2 cellular contexts compared by ENCODE assay signal in the genomic region with DNA sequence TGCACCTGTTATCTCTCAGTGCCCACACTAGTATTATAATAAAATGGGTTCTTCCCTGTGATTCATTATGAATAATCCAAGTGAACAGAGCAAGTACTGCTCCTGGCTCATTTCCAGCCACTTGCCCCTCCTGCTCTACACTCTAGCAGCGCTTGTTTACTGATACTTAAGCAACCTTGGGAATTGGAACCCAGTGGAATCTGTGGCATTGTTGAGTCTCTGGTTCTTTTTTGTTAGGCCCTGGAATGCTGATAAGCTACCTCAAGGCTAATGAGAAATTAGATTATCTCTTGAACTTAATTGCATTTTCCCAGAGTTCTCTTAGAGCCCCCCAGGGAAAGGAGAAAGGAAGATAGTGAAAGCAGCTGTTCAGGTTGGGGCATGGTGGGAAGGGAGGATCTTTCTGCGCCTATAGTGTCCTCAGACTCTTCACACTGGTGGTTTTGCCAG.
TF ChIP-seq lines count a peak whose summit lies in the region.

No MANE protein-coding gene starts in this region.

TF ChIP-seq in HEK293, 187 proteins besides CTCF, POLR2A, EP300 and RAD21 (continued from another document and continues in another):
- TF ChIP-seq ZNF660 (tag by site-specific recombination; IDR thresholded peaks at IDR 0.05) (0 out of 2 replicates have a peak, but pooled peaks have one; percentile 52), ZNF324 (tag by site-specific recombination; IDR thresholded peaks at IDR 0.05) (no peak), SP2 (tag by site-specific recombination; IDR thresholded peaks at IDR 0.05) (no peak), ZXDB (tag by site-specific recombination; IDR thresholded peaks at IDR 0.05) (0 out of 2 replicates have a peak, but pooled peaks have one; percentile 11), IKZF3 (tag by site-specific recombination; IDR thresholded peaks at IDR 0.05) (no peak), ZBTB21 (tag by site-specific recombination; IDR thresholded peaks at IDR 0.05) (no peak), SCRT1 (tag by site-specific recombination; IDR thresholded peaks at IDR 0.05; ENCODE audit: borderline replicate concordance) (peak; percentile 6; the same call in 1 of the 2 replicates), PRDM1 (tag by site-specific recombination; IDR thresholded peaks at IDR 0.05) (0 out of 2 replicates have a peak, but pooled peaks have one; percentile 5), ZNF624 (tag by site-specific recombination; IDR thresholded peaks at IDR 0.05) (no peak), ZBTB44 (tag by site-specific recombination; IDR thresholded peaks at IDR 0.05) (0 out of 2 replicates have a peak, but pooled peaks have one; percentile 9), PRDM6 (tag by site-specific recombination; IDR thresholded peaks at IDR 0.05) (0 out of 2 replicates have a peak, but pooled peaks have one; percentile 41)
- TF ChIP-seq, protein P1, sequence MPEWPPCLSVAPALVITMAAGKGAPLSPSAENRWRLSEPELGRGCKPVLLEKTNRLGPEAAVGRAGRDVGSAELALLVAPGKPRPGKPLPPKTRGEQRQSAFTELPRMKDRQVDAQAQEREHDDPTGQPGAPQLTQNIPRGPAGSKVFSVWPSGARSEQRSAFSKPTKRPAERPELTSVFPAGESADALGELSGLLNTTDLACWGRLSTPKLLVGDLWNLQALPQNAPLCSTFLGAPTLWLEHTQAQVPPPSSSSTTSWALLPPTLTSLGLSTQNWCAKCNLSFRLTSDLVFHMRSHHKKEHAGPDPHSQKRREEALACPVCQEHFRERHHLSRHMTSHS (tag by site-specific recombination; IDR thresholded peaks at IDR 0.05) = no peak
- TF ChIP-seq, protein P2, sequence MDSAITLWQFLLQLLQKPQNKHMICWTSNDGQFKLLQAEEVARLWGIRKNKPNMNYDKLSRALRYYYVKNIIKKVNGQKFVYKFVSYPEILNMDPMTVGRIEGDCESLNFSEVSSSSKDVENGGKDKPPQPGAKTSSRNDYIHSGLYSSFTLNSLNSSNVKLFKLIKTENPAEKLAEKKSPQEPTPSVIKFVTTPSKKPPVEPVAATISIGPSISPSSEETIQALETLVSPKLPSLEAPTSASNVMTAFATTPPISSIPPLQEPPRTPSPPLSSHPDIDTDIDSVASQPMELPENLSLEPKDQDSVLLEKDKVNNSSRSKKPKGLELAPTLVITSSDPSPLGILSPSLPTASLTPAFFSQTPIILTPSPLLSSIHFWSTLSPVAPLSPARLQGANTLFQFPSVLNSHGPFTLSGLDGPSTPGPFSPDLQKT (IDR thresholded peaks at IDR 0.05; ENCODE audit: borderline replicate concordance, low read depth, low read length) = no peak
- TF ChIP-seq, protein P3, sequence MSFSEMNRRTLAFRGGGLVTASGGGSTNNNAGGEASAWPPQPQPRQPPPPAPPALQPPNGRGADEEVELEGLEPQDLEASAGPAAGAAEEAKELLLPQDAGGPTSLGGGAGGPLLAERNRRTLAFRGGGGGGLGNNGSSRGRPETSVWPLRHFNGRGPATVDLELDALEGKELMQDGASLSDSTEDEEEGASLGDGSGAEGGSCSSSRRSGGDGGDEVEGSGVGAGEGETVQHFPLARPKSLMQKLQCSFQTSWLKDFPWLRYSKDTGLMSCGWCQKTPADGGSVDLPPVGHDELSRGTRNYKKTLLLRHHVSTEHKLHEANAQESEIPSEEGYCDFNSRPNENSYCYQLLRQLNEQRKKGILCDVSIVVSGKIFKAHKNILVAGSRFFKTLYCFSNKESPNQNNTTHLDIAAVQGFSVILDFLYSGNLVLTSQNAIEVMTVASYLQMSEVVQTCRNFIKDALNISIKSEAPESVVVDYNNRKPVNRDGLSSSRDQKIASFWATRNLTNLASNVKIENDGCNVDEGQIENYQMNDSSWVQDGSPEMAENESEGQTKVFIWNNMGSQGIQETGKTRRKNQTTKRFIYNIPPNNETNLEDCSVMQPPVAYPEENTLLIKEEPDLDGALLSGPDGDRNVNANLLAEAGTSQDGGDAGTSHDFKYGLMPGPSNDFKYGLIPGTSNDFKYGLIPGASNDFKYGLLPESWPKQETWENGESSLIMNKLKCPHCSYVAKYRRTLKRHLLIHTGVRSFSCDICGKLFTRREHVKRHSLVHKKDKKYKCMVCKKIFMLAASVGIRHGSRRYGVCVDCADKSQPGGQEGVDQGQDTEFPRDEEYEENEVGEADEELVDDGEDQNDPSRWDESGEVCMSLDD (tag by site-specific recombination; IDR thresholded peaks at IDR 0.05) = no peak
- TF ChIP-seq, protein P4, sequence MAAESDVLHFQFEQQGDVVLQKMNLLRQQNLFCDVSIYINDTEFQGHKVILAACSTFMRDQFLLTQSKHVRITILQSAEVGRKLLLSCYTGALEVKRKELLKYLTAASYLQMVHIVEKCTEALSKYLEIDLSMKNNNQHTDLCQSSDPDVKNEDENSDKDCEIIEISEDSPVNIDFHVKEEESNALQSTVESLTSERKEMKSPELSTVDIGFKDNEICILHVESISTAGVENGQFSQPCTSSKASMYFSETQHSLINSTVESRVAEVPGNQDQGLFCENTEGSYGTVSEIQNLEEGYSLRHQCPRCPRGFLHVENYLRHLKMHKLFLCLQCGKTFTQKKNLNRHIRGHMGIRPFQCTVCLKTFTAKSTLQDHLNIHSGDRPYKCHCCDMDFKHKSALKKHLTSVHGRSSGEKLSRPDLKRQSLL (tag by site-specific recombination; IDR thresholded peaks at IDR 0.05) = no peak

TF ChIP-seq in SK-N-SH, 30 proteins besides CTCF, POLR2A, EP300 and RAD21 (continued from another document):
- TF ChIP-seq, protein P5, sequence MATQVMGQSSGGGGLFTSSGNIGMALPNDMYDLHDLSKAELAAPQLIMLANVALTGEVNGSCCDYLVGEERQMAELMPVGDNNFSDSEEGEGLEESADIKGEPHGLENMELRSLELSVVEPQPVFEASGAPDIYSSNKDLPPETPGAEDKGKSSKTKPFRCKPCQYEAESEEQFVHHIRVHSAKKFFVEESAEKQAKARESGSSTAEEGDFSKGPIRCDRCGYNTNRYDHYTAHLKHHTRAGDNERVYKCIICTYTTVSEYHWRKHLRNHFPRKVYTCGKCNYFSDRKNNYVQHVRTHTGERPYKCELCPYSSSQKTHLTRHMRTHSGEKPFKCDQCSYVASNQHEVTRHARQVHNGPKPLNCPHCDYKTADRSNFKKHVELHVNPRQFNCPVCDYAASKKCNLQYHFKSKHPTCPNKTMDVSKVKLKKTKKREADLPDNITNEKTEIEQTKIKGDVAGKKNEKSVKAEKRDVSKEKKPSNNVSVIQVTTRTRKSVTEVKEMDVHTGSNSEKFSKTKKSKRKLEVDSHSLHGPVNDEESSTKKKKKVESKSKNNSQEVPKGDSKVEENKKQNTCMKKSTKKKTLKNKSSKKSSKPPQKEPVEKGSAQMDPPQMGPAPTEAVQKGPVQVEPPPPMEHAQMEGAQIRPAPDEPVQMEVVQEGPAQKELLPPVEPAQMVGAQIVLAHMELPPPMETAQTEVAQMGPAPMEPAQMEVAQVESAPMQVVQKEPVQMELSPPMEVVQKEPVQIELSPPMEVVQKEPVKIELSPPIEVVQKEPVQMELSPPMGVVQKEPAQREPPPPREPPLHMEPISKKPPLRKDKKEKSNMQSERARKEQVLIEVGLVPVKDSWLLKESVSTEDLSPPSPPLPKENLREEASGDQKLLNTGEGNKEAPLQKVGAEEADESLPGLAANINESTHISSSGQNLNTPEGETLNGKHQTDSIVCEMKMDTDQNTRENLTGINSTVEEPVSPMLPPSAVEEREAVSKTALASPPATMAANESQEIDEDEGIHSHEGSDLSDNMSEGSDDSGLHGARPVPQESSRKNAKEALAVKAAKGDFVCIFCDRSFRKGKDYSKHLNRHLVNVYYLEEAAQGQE (IDR thresholded peaks at IDR 0.05; ENCODE audit: low read depth, low read length) = no peak
- peak; percentile 81 for TF ChIP-seq GATA2 (CRISPR knock-in tag; IDR thresholded peaks at IDR 0.05)
- TF ChIP-seq FOSL2 (IDR thresholded peaks at IDR 0.05; ENCODE audit: borderline replicate concordance, low read depth) = peak; percentile 88
- no peak for TF ChIP-seq EZH2phosphoT487 (IDR thresholded peaks at IDR 0.05; ENCODE audit: borderline replicate concordance, low read depth)
- TF ChIP-seq RCOR1 (IDR thresholded peaks at IDR 0.05; ENCODE audit: low read length) = peak; percentile 94
- TF ChIP-seq GABPA (IDR thresholded peaks at IDR 0.05; ENCODE audit: low read depth) = no peak
- TF ChIP-seq, protein P6, sequence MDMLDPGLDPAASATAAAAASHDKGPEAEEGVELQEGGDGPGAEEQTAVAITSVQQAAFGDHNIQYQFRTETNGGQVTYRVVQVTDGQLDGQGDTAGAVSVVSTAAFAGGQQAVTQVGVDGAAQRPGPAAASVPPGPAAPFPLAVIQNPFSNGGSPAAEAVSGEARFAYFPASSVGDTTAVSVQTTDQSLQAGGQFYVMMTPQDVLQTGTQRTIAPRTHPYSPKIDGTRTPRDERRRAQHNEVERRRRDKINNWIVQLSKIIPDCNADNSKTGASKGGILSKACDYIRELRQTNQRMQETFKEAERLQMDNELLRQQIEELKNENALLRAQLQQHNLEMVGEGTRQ (IDR thresholded peaks at IDR 0.05; ENCODE audit: borderline replicate concordance, low read depth, low read length) = no peak
- TF ChIP-seq TAF1 (IDR thresholded peaks at IDR 0.05; ENCODE audit: borderline replicate concordance, low read depth, low read length) = no peak
- TF ChIP-seq MAX (IDR thresholded peaks at IDR 0.05; ENCODE audit: low read depth) = peak; percentile 32; the same call in 1 of the 2 replicates
- TF ChIP-seq YY1 (IDR thresholded peaks at IDR 0.05; ENCODE audit: low read depth) = no peak
- TF ChIP-seq NFIC (IDR thresholded peaks at IDR 0.05; ENCODE audit: borderline replicate concordance) = peak; percentile 89
- no peak for TF ChIP-seq SIN3A (IDR thresholded peaks at IDR 0.05; ENCODE audit: borderline replicate concordance, low read depth, low read length)
- TF ChIP-seq ELF1 (IDR thresholded peaks at IDR 0.05) = no peak
- TF ChIP-seq SMC3 (IDR thresholded peaks at IDR 0.05; ENCODE audit: low read depth, low read length) = no peak
- no peak for TF ChIP-seq NRF1 (IDR thresholded peaks at IDR 0.05; ENCODE audit: low read depth, low read length)
- peak; percentile 73 for TF ChIP-seq JUND (IDR thresholded peaks at IDR 0.05)
- TF ChIP-seq RFX5 (IDR thresholded peaks at IDR 0.05; ENCODE audit: low read length) = no peak
- TF ChIP-seq FOXM1 (IDR thresholded peaks at IDR 0.05; ENCODE audit: low read depth) = no peak
- TF ChIP-seq, protein P7, sequence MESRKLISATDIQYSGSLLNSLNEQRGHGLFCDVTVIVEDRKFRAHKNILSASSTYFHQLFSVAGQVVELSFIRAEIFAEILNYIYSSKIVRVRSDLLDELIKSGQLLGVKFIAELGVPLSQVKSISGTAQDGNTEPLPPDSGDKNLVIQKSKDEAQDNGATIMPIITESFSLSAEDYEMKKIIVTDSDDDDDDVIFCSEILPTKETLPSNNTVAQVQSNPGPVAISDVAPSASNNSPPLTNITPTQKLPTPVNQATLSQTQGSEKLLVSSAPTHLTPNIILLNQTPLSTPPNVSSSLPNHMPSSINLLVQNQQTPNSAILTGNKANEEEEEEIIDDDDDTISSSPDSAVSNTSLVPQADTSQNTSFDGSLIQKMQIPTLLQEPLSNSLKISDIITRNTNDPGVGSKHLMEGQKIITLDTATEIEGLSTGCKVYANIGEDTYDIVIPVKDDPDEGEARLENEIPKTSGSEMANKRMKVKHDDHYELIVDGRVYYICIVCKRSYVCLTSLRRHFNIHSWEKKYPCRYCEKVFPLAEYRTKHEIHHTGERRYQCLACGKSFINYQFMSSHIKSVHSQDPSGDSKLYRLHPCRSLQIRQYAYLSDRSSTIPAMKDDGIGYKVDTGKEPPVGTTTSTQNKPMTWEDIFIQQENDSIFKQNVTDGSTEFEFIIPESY (IDR thresholded peaks at IDR 0.05; ENCODE audit: borderline replicate concordance, low read depth) = no peak
- TF ChIP-seq MXI1 (IDR thresholded peaks at IDR 0.05; ENCODE audit: low read depth, low read length) = no peak
- TF ChIP-seq TEAD4 (IDR thresholded peaks at IDR 0.05; ENCODE audit: borderline replicate concordance, insufficient read depth) = peak; percentile 18; the same call in 1 of the 2 replicates
- TF ChIP-seq TCF12 (IDR thresholded peaks at IDR 0.05) = peak; percentile 70
- 0 out of 2 replicates have a peak, but pooled peaks have one; percentile 41 for TF ChIP-seq FOXJ3 (CRISPR knock-in tag; IDR thresholded peaks at IDR 0.05)
- no peak for TF ChIP-seq POLR2AphosphoS5 (IDR thresholded peaks at IDR 0.05; ENCODE audit: low read depth, low read length)
